In the genomic region with DNA sequence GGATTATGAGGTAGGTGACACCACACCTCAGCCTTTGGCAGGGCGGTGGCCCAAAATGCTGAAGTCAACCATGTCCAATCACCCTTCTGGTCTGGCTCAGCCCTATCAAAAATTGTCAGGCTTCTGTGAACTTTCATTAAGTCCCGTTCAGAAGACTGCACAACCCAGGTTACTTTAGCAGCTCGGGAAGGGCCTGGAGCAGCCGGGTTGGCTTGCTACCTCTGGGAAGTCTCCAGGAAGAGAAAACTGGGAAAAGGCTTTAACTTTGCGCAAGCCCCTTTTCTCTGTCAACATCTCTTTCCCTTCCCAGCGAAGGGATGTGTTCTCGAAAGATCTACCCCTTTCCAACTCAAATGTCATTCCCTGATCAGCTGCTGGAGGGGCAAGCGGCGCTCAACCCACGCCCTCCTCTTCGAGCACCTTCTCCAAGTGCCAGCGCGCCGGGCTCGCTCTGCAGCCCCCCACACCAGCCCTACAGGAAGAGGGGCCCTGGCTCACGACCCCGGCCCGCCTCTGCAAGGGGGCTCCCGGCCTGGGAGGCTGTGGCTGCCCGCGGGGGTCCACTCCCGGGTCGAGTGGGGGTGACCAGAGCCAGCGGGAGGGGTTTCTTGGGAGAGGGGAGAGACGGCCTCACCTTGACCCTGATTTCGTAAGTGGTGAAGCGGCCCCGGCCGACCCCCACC, we compare ENCODE assay signal across 8 cellular contexts. TPM values are rescaled to one million over a fixed set of nuclear protein-coding genes. Genes with fewer than 3 reads are reported as not detected.
DNase-seq lines count a peak whose midpoint lies in the region; ATAC-seq, FAIRE-seq and TF ChIP-seq lines count a peak whose summit lies in the region.

No MANE protein-coding gene starts in this region.

- TF ChIP-seq CTCF in fibroblast of the aortic adventitia (IDR thresholded peaks at IDR 0.05; ENCODE audit: insufficient read depth, low read length), result no peak

- ATAC-seq in HG02840 (IDR thresholded peaks at IDR 0.05; ENCODE audit: low FRiP score, unreplicated experiment), result peak; percentile 0
- peak; percentile 0 to 2 for ATAC-seq in activated T-cell treated with anti-CD3 and anti-CD28 coated beads, Interleukin-2, amount 50 U/mL, for 4 hours
- peak; percentile 7 to 10 for ATAC-seq in naive thymus-derived CD8-positive, alpha-beta T cell

- peak overlapping the region; percentile 86 for H3K4me3 ChIP-seq in fibroblast of the aortic adventitia (ENCODE audit: low read depth, low read length)

- peak; percentile 33 for DNase-seq in SKM-1 treated with dmso at 0.1 percent for 144 hours (lab: John Stamatoyannopoulos, UW; ENCODE audit: unreplicated experiment)
- DNase-seq in SKM-1 (lab: John Stamatoyannopoulos, UW; ENCODE audit: unreplicated experiment), result no peak
- DNase-seq in NCI-H345 treated with DMSO at 0.1 percent for 48 hours (lab: John Stamatoyannopoulos, UW; ENCODE audit: unreplicated experiment), result peak; percentile 21
- DNase-seq in activated T-cell treated with anti-CD3 and anti-CD28 coated beads, Interleukin-2, amount 50 U/mL, for 4 hours, result no peak
- DNase-seq in fibroblast of the aortic adventitia (ENCODE audit: low read depth), result peak; percentile 65
- DNase-seq in naive thymus-derived CD8-positive, alpha-beta T cell, result peak in 6 of 10 donors; percentile 2 to 25 (median 10)
- peak; percentile 21 for DNase-seq in urothelium cell line (ENCODE audit: low spot score)

- peaks cover 27% of the 10 kb centered on the region for H3K4me1 Mint-ChIP-seq in activated T-cell treated with anti-CD3 and anti-CD28 coated beads, Interleukin-2, amount 50 U/mL, for 4 hours (ENCODE audit: low read depth)
- peaks cover 5 to 50% (median 30%) of the 10 kb centered on the region in 4 donors for H3K4me1 Mint-ChIP-seq in naive thymus-derived CD8-positive, alpha-beta T cell

- H3K36me3 Mint-ChIP-seq in activated T-cell treated with anti-CD3 and anti-CD28 coated beads, Interleukin-2, amount 50 U/mL, for 4 hours (ENCODE audit: insufficient read depth), result peaks cover 4% of the 10 kb centered on the region
- H3K36me3 Mint-ChIP-seq in naive thymus-derived CD8-positive, alpha-beta T cell, result peaks cover 0 to 9% (median 0%) of the 10 kb centered on the region in 3 donors

- FAIRE-seq in urothelium cell line (lab: Jason Lieb, UNC), result no peak

- H3K27me3 Mint-ChIP-seq in activated T-cell treated with anti-CD3 and anti-CD28 coated beads, Interleukin-2, amount 50 U/mL, for 4 hours (ENCODE audit: low read depth), result no peaks in the 10 kb centered on the region
- H3K27me3 Mint-ChIP-seq in naive thymus-derived CD8-positive, alpha-beta T cell, result no peaks in the 10 kb centered on the region

- H3K9me3 Mint-ChIP-seq in activated T-cell treated with anti-CD3 and anti-CD28 coated beads, Interleukin-2, amount 50 U/mL, for 4 hours, result no peaks in the 10 kb centered on the region
- H3K9me3 Mint-ChIP-seq in naive thymus-derived CD8-positive, alpha-beta T cell, result no peaks in the 10 kb centered on the region

- peak overlapping the region; percentile 90 for H3K4me3 Mint-ChIP-seq in activated T-cell treated with anti-CD3 and anti-CD28 coated beads, Interleukin-2, amount 50 U/mL, for 4 hours
- peak overlapping the region; percentile 86 to 97 (median 92) for H3K4me3 Mint-ChIP-seq in naive thymus-derived CD8-positive, alpha-beta T cell

- H3K27ac Mint-ChIP-seq in naive thymus-derived CD8-positive, alpha-beta T cell, result peak overlapping the region; percentile 86 to 99 (median 96)

- POLR2A ChIA-PET in naive thymus-derived CD8-positive, alpha-beta T cell (lab: Charles Lee), result interaction anchor here (0.9 to 4.1 kb wide), 8 partner anchors 9 to 1122 kb away, joined by 3 to 36 read pairs (median 6); partner anchors contain the start of genes AFG1L, CD164, OSTM1 and SESN1

RNA-seq across cellular contexts. Expression of gene SNX3, which starts 0.6 kb away (rescaled TPM):
- 10 to 100 TPM; 69.8 to 70.9 (median 70.8) TPM for total RNA-seq in activated T-cell treated with anti-CD3 and anti-CD28 coated beads, Interleukin-2, amount 50 U/mL, for 4 hours
- 165 and 266 TPM in 2 replicates for total RNA-seq in fibroblast of the aortic adventitia (ENCODE audit: low replicate concordance)
- 10 to 100 TPM; 65.1 to 76.1 TPM for total RNA-seq in naive thymus-derived CD8-positive, alpha-beta T cell
- polyA plus RNA-seq in naive thymus-derived CD8-positive, alpha-beta T cell, result 100 to 1,000 TPM; 163 to 227 (median 176) TPM

RNA-seq across cellular contexts. Expression of gene AFG1L, which starts 34.6 kb away (rescaled TPM):
- 1 to 10 TPM; 2.0 to 4.8 (median 4.0) TPM for total RNA-seq in activated T-cell treated with anti-CD3 and anti-CD28 coated beads, Interleukin-2, amount 50 U/mL, for 4 hours
- 3.7 and 6.0 TPM in 2 replicates for total RNA-seq in fibroblast of the aortic adventitia (ENCODE audit: low replicate concordance)
- 1 to 10 TPM; 5.6 to 8.7 TPM for total RNA-seq in naive thymus-derived CD8-positive, alpha-beta T cell
- polyA plus RNA-seq in naive thymus-derived CD8-positive, alpha-beta T cell, result 1 to 10 TPM; 2.8 to 4.4 (median 3.8) TPM

Comparison
In these comparisons a context has a peak if more than half of its experiments do, and no peak if none do; other contexts are left out.
1. DNase-seq: peak in SKM-1 treated with dmso at 0.1 percent for 144 hours (single experiment), NCI-H345 treated with DMSO at 0.1 percent for 48 hours (single experiment), fibroblast of the aortic adventitia (single experiment), naive thymus-derived CD8-positive, alpha-beta T cell (6 of 10) and urothelium cell line (single experiment); none in SKM-1 (single experiment) and activated T-cell treated with anti-CD3 and anti-CD28 coated beads, Interleukin-2, amount 50 U/mL, for 4 hours (single experiment).
2. Peak in every context shown above with its lines, with median percentiles within 50 percentile points of each other: ATAC-seq.